19 cellular contexts compared by ENCODE assay signal in genomic region chr15:100766225-100767001, GRCh38.
DNase-seq lines count a peak whose midpoint lies in the region; FAIRE-seq and TF ChIP-seq lines count a peak whose summit lies in the region.
"Had no signal": no experiment of that assay in that cellular context is flagged by ENCODE, and none has a peak within 500 bp of the region (broad histone marks: within the 10 kb centered on the region; RNA-seq: fewer than 3 reads in every experiment).

No MANE protein-coding gene starts in this region.

- no peaks in the 10 kb centered on the region for H3K9me3 Mint-ChIP-seq in endodermal cell
- H3K9me3 Mint-ChIP-seq in osteocyte (ENCODE audit: unreplicated experiment): no peaks in the 10 kb centered on the region
- H3K9me3 Mint-ChIP-seq: activated B cell treated with CpG ODN at 0.5 μM for 24 hours; stimulated activated naive CD8-positive, alpha-beta T cell treated with anti-CD3 and anti-CD28 coated beads, Interleukin-15, Interleukin-2, amounts not matched to agents 100 ng/mL and 50 ng/mL, for 24 hours had no signal

- H3K36me3 Mint-ChIP-seq in endodermal cell (ENCODE audit: low read depth): no peaks in the 10 kb centered on the region
- no peaks in the 10 kb centered on the region for H3K36me3 Mint-ChIP-seq in osteocyte (ENCODE audit: unreplicated experiment)
- H3K36me3 Mint-ChIP-seq: activated naive CD8-positive, alpha-beta T cell; CD14-positive monocyte had no signal

- H3K9me3 ChIP-seq in endodermal cell (ENCODE audit: control insufficient read depth, low read length): no peaks in the 10 kb centered on the region

- H3K4me3 Mint-ChIP-seq in endodermal cell (peak overlapping the region; percentile 15), osteocyte (ENCODE audit: unreplicated experiment) (no peak overlapping the region)
- H3K4me3 Mint-ChIP-seq: activated B cell treated with CpG ODN at 0.5 μM for 24 hours; activated naive CD8-positive, alpha-beta T cell; CD14-positive monocyte; stimulated activated naive CD8-positive, alpha-beta T cell treated with anti-CD3 and anti-CD28 coated beads, Interleukin-15, Interleukin-2, amounts not matched to agents 100 ng/mL and 50 ng/mL, for 24 hours had no signal

- H3K27me3 ChIP-seq in endodermal cell (ENCODE audit: control insufficient read depth, insufficient read depth, low read length, poor library complexity, severe bottlenecking): no peaks in the 10 kb centered on the region

- 70 to 80% methylated on average over 3 to 13 of the region's 13 CpGs for WGBS in endodermal cell (ENCODE audit: insufficient coverage in 1 of 2, insufficient read length in 1 of 2), 2 experiments

- peak overlapping the region; percentile 2 for H3K27ac Mint-ChIP-seq in endodermal cell
- H3K27ac Mint-ChIP-seq in osteocyte (ENCODE audit: unreplicated experiment): no peak overlapping the region
- H3K27ac Mint-ChIP-seq: activated B cell treated with CpG ODN at 0.5 μM for 24 hours; activated naive CD8-positive, alpha-beta T cell; stimulated activated naive CD8-positive, alpha-beta T cell treated with anti-CD3 and anti-CD28 coated beads, Interleukin-15, Interleukin-2, amounts not matched to agents 100 ng/mL and 50 ng/mL, for 24 hours had no signal

- H3K9ac ChIP-seq in endodermal cell (ENCODE audit: extremely low read depth, low read length, poor library complexity, severe bottlenecking): no peak overlapping the region

- FAIRE-seq in D721Med (lab: Jason Lieb, UNC) (no peak), frontal cortex (lab: Jason Lieb, UNC) (no peak)

- no peaks in the 10 kb centered on the region for H3K36me3 ChIP-seq in endodermal cell (ENCODE audit: control insufficient read depth, insufficient read depth, low read length)

- H3K4me1 Mint-ChIP-seq in endodermal cell (peaks cover 33% of the 10 kb centered on the region), osteocyte (ENCODE audit: unreplicated experiment) (peaks cover 32% of the 10 kb centered on the region)
- H3K4me1 Mint-ChIP-seq: activated B cell treated with CpG ODN at 0.5 μM for 24 hours, CD14-positive monocyte had no signal

- DNase-seq in D721Med (ENCODE audit: insufficient read length, low spot score) (peak; percentile 57), HFF-Myc (ENCODE audit: extremely low read depth, low read depth) (peak; percentile 63), endodermal cell (peak; percentile 63), osteocyte (ENCODE audit: extremely low spot score, unreplicated experiment) (peak; percentile 80), frontal cortex (ENCODE audit: low spot score in 2 of 2) (no peak), Ammon's horn (ENCODE audit: low spot score) (no peak), HuH-7.5 (ENCODE audit: low spot score) (no peak)
- DNase-seq in activated CD4-positive, alpha-beta T cell treated with anti-CD3 and anti-CD28 coated beads, Interleukin-2, amount 50 U/mL, for 48 hours: no peak
- DNase-seq: activated B cell treated with CpG ODN at 0.5 μM for 24 hours; DND-41; effector CD8-positive, alpha-beta T cell; foreskin keratinocyte; NCI-H1436 treated with DMSO at 0.1 percent for 48 hours; NCI-H446; PC-3 had no signal

- H3K27me3 Mint-ChIP-seq in endodermal cell (ENCODE audit: insufficient read depth) (peaks cover 5% of the 10 kb centered on the region), osteocyte (ENCODE audit: unreplicated experiment) (no peaks in the 10 kb centered on the region)

- no peak overlapping the region for H3K4me3 ChIP-seq in HFF-Myc (replicated peaks; ENCODE audit: low read depth, low read length)
- H3K4me3 ChIP-seq in endodermal cell (ENCODE audit: low read length): no peak overlapping the region
- H3K4me3 ChIP-seq: skin epidermis had no signal

- TF ChIP-seq CTCF in D721Med (IDR thresholded peaks at IDR 0.05; ENCODE audit: insufficient read depth, missing control alignments) (no peak), HFF-Myc (IDR thresholded peaks at IDR 0.05; ENCODE audit: low read depth, low read length, missing control alignments) (no peak), endodermal cell (conservative IDR thresholded peaks at IDR 0.05) (no peak), osteocyte (IDR thresholded peaks at IDR 0.05) (no peak)

- H3K4me1 ChIP-seq in endodermal cell (ENCODE audit: control insufficient read depth, insufficient read depth, low read length): peaks cover 6% of the 10 kb centered on the region
- H3K4me1 ChIP-seq: foreskin keratinocyte had no signal

- no peak overlapping the region for H3K27ac ChIP-seq in endodermal cell (ENCODE audit: low read depth, low read length)
- H3K27ac ChIP-seq: foreskin keratinocyte had no signal

Comparison
In these comparisons a context has a peak if more than half of its experiments do, and no peak if none do; other contexts are left out.
1. DNase-seq: peak in D721Med (single experiment), HFF-Myc (single experiment), endodermal cell (single experiment) and osteocyte (single experiment); none in activated CD4-positive, alpha-beta T cell treated with anti-CD3 and anti-CD28 coated beads, Interleukin-2, amount 50 U/mL, for 48 hours (0 of 2), frontal cortex (0 of 2), Ammon's horn (single experiment) and HuH-7.5 (single experiment).